23 cellular contexts compared by ENCODE assay signal in the genomic region with DNA sequence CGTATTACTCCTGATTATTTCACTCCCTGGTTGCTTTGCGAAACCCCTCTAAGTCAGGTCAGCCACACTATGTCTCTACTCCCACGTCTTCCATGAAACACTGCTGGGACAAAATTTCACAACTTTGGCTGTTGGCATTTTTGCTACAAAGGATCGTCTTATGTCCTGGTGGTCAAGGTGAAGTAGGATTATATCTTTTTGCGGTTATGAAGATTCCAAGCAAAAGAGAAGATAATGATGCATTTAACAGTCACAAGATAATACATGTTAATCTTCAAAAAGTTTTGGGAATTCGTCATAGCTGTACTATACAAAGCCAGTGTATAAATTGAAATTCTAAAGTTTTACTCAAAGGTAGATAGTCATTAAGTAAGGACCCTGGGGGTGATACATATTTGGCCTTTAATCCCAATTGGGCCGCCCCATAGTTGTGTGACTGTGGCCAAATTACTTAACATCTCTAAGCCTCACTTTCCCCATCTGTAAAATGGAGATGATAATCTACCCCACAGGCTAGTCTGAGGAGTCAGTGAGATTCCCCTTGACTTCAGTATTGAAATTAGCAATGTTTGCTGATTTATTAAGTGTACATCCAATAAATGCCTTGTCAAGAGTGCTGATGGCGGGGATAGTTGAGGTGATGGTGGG.
DNase-seq lines count a peak whose midpoint lies in the region; ATAC-seq and TF ChIP-seq lines count a peak whose summit lies in the region.
"Had no signal": no experiment of that assay in that cellular context is flagged by ENCODE, and none has a peak within 500 bp of the region (broad histone marks: within the 10 kb centered on the region; RNA-seq: fewer than 3 reads in every experiment).

No MANE protein-coding gene starts in this region.

- dilution Hi-C loops in mammary epithelial cell (cut with HindIII; ENCODE audit: low sequenced_read_pairs) = no loop called here

- no peak for TF ChIP-seq EP300 in transverse colon (IDR thresholded peaks at IDR 0.05; ENCODE audit: low read depth)

- no peaks in the 10 kb centered on the region for H3K27me3 ChIP-seq in mammary epithelial cell (ENCODE audit: insufficient read depth, low read length)
- H3K27me3 ChIP-seq in breast epithelium = no peaks in the 10 kb centered on the region
- H3K27me3 ChIP-seq in hepatocyte = no peaks in the 10 kb centered on the region
- H3K27me3 ChIP-seq in transverse colon = no peaks in the 10 kb centered on the region
- H3K27me3 ChIP-seq: SJCRH30 had no signal

- peak overlapping the region; percentile 57 for H3K4me3 Mint-ChIP-seq in activated B cell treated with CpG ODN at 0.5 μM for 24 hours
- peak overlapping the region in 3 of 10 donors; percentile 6 to 15 (median 14) for H3K4me3 Mint-ChIP-seq in naive thymus-derived CD8-positive, alpha-beta T cell
- H3K4me3 Mint-ChIP-seq: activated T-helper 17 cell treated with anti-CD3 and anti-CD28 coated beads, Interleukin-2, amount 50 U/mL, for 72 hours; natural killer cell treated with Interleukin-12 subunit alpha and Interleukin-12 subunit beta and Interleukin-15 and Interleukin-18, amount 100 ng/mL, for 72 hours had no signal

- H3K36me3 ChIP-seq in mammary epithelial cell (ENCODE audit: insufficient read depth, low read length) (no peaks in the 10 kb centered on the region), breast epithelium (no peaks in the 10 kb centered on the region), hepatocyte (replicated peaks; ENCODE audit: insufficient read depth, low read depth) (no peaks in the 10 kb centered on the region), transverse colon (no peaks in the 10 kb centered on the region)
- H3K36me3 ChIP-seq: left ventricle myocardium inferior, SJCRH30 had no signal

- H2AFZ ChIP-seq in mammary epithelial cell (ENCODE audit: low read depth, low read length) (peak overlapping the region; percentile 31), hepatocyte (no peak overlapping the region)

- intact Hi-C loops in mammary epithelial cell (cut with micrococcal nuclease) (no loop called here), breast epithelium (cut with DNase I; ENCODE audit: low total_unique reads) (no loop called here), activated B cell treated with CpG ODN at 0.5 μM for 24 hours (cut with micrococcal nuclease) (no loop called here), transverse colon (cut with DNase I; ENCODE audit: low total_unique reads) (no loop called here)

- BruUV-seq in mammary epithelial cell (replicated peaks; lab: Mats Ljungman, UMichigan) = no TSS peak

- H3K79me2 ChIP-seq in mammary epithelial cell (ENCODE audit: insufficient read depth, low read length) (peaks cover 86% of the 10 kb centered on the region), hepatocyte (peaks cover 99% of the 10 kb centered on the region)

- in situ Hi-C loops in mammary epithelial cell (cut with MboI; ENCODE audit: low sequenced_read_pairs in 2 of 2) = no loop called here
- in situ Hi-C loops in transverse colon (cut with MboI; ENCODE audit: low pct_ligation_motif_present in 1 of 4, low pct_unique_long_range_greater_than_20kb in 1 of 4, low sequenced_read_pairs in 3 of 4) = no loop called here

- H3K4me1 ChIP-seq in mammary epithelial cell (ENCODE audit: insufficient read depth, low read length) (peaks cover 26% of the 10 kb centered on the region), breast epithelium (no peaks in the 10 kb centered on the region), hepatocyte (ENCODE audit: insufficient read depth) (peaks cover 37% of the 10 kb centered on the region), transverse colon (peaks cover 22 to 72% (median 45%) of the 10 kb centered on the region in 4 donors)
- H3K4me1 ChIP-seq: SJCRH30 had no signal

- DNase-seq in mammary epithelial cell = peak; percentile 58
- DNase-seq in breast epithelium (ENCODE audit: low spot score in 2 of 2) = no peak
- DNase-seq in activated B cell treated with CpG ODN at 0.5 μM for 24 hours = no peak
- DNase-seq in hepatocyte (ENCODE audit: low spot score) = no peak
- DNase-seq in transverse colon = no peak
- no peak for DNase-seq in NCI-H2081 (lab: John Stamatoyannopoulos, UW)
- DNase-seq in naive thymus-derived CD8-positive, alpha-beta T cell = no peak
- DNase-seq: activated CD4-positive, alpha-beta T cell treated with anti-CD3 and anti-CD28 coated beads for 48 hours; anterior cingulate cortex; CD4-positive, alpha-beta memory T cell; DMS 273 treated with DMSO at 0.1 percent for 48 hours; effector CD8-positive, alpha-beta T cell; islet precursor cell; left ventricle myocardium inferior; NCI-H1105; SJCRH30; stimulated activated naive CD4-positive, alpha-beta T cell; T-helper 9 cell had no signal

- H3K4me1 Mint-ChIP-seq in activated B cell treated with CpG ODN at 0.5 μM for 24 hours = peaks cover 85% of the 10 kb centered on the region
- H3K4me1 Mint-ChIP-seq in naive thymus-derived CD8-positive, alpha-beta T cell = peaks cover 27 to 79% (median 61%) of the 10 kb centered on the region in 4 donors

- 20% methylated on average over 8 of the region's 8 CpGs for WGBS in mammary epithelial cell (ENCODE audit: low coverage, missing lambda C conversion rate)
- WGBS in hepatocyte (ENCODE audit: low lambda C conversion rate, missing lambda C conversion rate) = 81% methylated on average over 8 of the region's 8 CpGs
- WGBS in transverse colon (ENCODE audit: low coverage in 1 of 2), 2 donors = 80 to 81% methylated on average over 8 of the region's 8 CpGs

- H3K4me3 ChIP-seq in mammary epithelial cell (replicated peaks in 1 of 3; ENCODE audit: insufficient read depth in 1 of 3, low read depth in 2 of 3, low read length in 3 of 3) (no peak overlapping the region), breast epithelium (no peak overlapping the region), hepatocyte (no peak overlapping the region), transverse colon (no peak overlapping the region)
- H3K4me3 ChIP-seq: left ventricle myocardium inferior, SJCRH30 had no signal

- no peak for TF ChIP-seq POLR2A in breast epithelium (IDR thresholded peaks at IDR 0.05)
- no peak for TF ChIP-seq POLR2A in transverse colon (IDR thresholded peaks at IDR 0.05)

- H3K9me2 ChIP-seq in hepatocyte (replicated peaks; ENCODE audit: insufficient read depth) = no peaks in the 10 kb centered on the region

- H3K27ac ChIP-seq in mammary epithelial cell (ENCODE audit: insufficient read depth, low read depth, low read length) = peak overlapping the region; percentile 6
- H3K27ac ChIP-seq in breast epithelium = no peak overlapping the region
- H3K27ac ChIP-seq in hepatocyte = no peak overlapping the region
- peak overlapping the region in 3 of 4 donors; percentile 10 to 51 (median 11) for H3K27ac ChIP-seq in transverse colon
- H3K27ac ChIP-seq: left ventricle myocardium inferior, SJCRH30 had no signal

- H3K9me3 ChIP-seq in mammary epithelial cell (replicated peaks; ENCODE audit: insufficient read depth, low read length) = no peaks in the 10 kb centered on the region
- H3K9me3 ChIP-seq in breast epithelium = no peaks in the 10 kb centered on the region
- H3K9me3 ChIP-seq in hepatocyte (ENCODE audit: low read depth) = no peaks in the 10 kb centered on the region
- no peaks in the 10 kb centered on the region for H3K9me3 ChIP-seq in transverse colon
- H3K9me3 ChIP-seq: left ventricle myocardium inferior, SJCRH30 had no signal

- ATAC-seq in activated B cell treated with CpG ODN at 0.5 μM for 24 hours (ENCODE audit: low read depth) (no peak), HG03280 (IDR thresholded peaks at IDR 0.05; ENCODE audit: unreplicated experiment) (no peak)
- ATAC-seq in naive thymus-derived CD8-positive, alpha-beta T cell = no peak
- ATAC-seq: HCT116; natural killer cell treated with Interleukin-12 subunit alpha and Interleukin-12 subunit beta and Interleukin-15 and Interleukin-18, amount 100 ng/mL, for 72 hours had no signal

- no peaks in the 10 kb centered on the region for H4K20me1 ChIP-seq in mammary epithelial cell (ENCODE audit: insufficient read depth, low read length)
- H4K20me1 ChIP-seq in hepatocyte (ENCODE audit: insufficient read depth, poor library complexity, severe bottlenecking) = peaks cover 76% of the 10 kb centered on the region

- CTCF ChIA-PET in mammary epithelial cell (lab: Charles Lee; ENCODE audit: low non-redundant PET) = interaction anchor here (0.7 kb wide), 1 partner anchor 56 kb away, joined by 4 read pairs; no protein-coding TSS in a partner anchor
- CTCF ChIA-PET in activated B cell treated with CpG ODN at 0.5 μM for 24 hours (lab: Charles Lee) = no interaction called here

- H3K9me3 Mint-ChIP-seq in activated B cell treated with CpG ODN at 0.5 μM for 24 hours = no peaks in the 10 kb centered on the region
- H3K9me3 Mint-ChIP-seq in naive thymus-derived CD8-positive, alpha-beta T cell = no peaks in the 10 kb centered on the region
- H3K9me3 Mint-ChIP-seq: activated naive CD4-positive, alpha-beta T cell treated with anti-CD3 and anti-CD28 coated beads, Interleukin-2, amount 50 U/mL, for 72 hours; activated T-helper 17 cell treated with anti-CD3 and anti-CD28 coated beads, Interleukin-2, amount 50 U/mL, for 72 hours; CD4-positive, alpha-beta memory T cell; natural killer cell treated with Interleukin-12 subunit alpha and Interleukin-12 subunit beta and Interleukin-15 and Interleukin-18, amount 100 ng/mL, for 72 hours had no signal

- no peak overlapping the region for H3K9ac ChIP-seq in mammary epithelial cell (ENCODE audit: insufficient read depth, low read length)

- POLR2A ChIA-PET in activated B cell treated with CpG ODN at 0.5 μM for 24 hours (lab: Charles Lee) = interaction anchor here (1.0 to 1.7 kb wide), 4 partner anchors 10 to 181 kb away, joined by 3 to 7 read pairs (median 4); no protein-coding TSS in a partner anchor
- POLR2A ChIA-PET in naive thymus-derived CD8-positive, alpha-beta T cell (lab: Charles Lee) = interaction anchor here (1.0 to 1.5 kb wide), 2 partner anchors 32 to 211 kb away, joined by 3 to 4 read pairs; no protein-coding TSS in a partner anchor

- H3K27me3 Mint-ChIP-seq in activated B cell treated with CpG ODN at 0.5 μM for 24 hours = no peaks in the 10 kb centered on the region
- H3K27me3 Mint-ChIP-seq in naive thymus-derived CD8-positive, alpha-beta T cell = no peaks in the 10 kb centered on the region
- H3K27me3 Mint-ChIP-seq: activated T-helper 17 cell treated with anti-CD3 and anti-CD28 coated beads, Interleukin-2, amount 50 U/mL, for 72 hours; CD4-positive, alpha-beta memory T cell; natural killer cell treated with Interleukin-12 subunit alpha and Interleukin-12 subunit beta and Interleukin-15 and Interleukin-18, amount 100 ng/mL, for 72 hours had no signal

- peak overlapping the region; percentile 73 for H3K27ac Mint-ChIP-seq in activated B cell treated with CpG ODN at 0.5 μM for 24 hours
- peak overlapping the region in 4 of 10 donors; percentile 4 to 69 (median 35) for H3K27ac Mint-ChIP-seq in naive thymus-derived CD8-positive, alpha-beta T cell
- H3K27ac Mint-ChIP-seq: activated naive CD4-positive, alpha-beta T cell treated with anti-CD3 and anti-CD28 coated beads, Interleukin-2, amount 50 U/mL, for 72 hours; activated T-helper 17 cell treated with anti-CD3 and anti-CD28 coated beads, Interleukin-2, amount 50 U/mL, for 72 hours; natural killer cell treated with Interleukin-12 subunit alpha and Interleukin-12 subunit beta and Interleukin-15 and Interleukin-18, amount 100 ng/mL, for 72 hours had no signal

- TF ChIP-seq CTCF in mammary epithelial cell (conservative IDR thresholded peaks at IDR 0.05 in 1 of 2, IDR thresholded peaks at IDR 0.05 in 1 of 2; ENCODE audit: extremely low read depth in 1 of 2, insufficient read depth in 1 of 2, low read depth in 1 of 2, low read length in 2 of 2) (no peak), breast epithelium (IDR thresholded peaks at IDR 0.05) (no peak), activated B cell treated with CpG ODN at 0.5 μM for 24 hours (IDR thresholded peaks at IDR 0.05) (no peak), hepatocyte (IDR thresholded peaks at IDR 0.05; ENCODE audit: poor library complexity) (no peak), transverse colon (IDR thresholded peaks at IDR 0.05) (no peak)

- H3K36me3 Mint-ChIP-seq in activated B cell treated with CpG ODN at 0.5 μM for 24 hours (ENCODE audit: low read depth) = no peaks in the 10 kb centered on the region
- H3K36me3 Mint-ChIP-seq in naive thymus-derived CD8-positive, alpha-beta T cell = peaks cover 0 to 3% (median 0%) of the 10 kb centered on the region in 3 donors
- H3K36me3 Mint-ChIP-seq: activated naive CD4-positive, alpha-beta T cell treated with anti-CD3 and anti-CD28 coated beads, Interleukin-2, amount 50 U/mL, for 72 hours; natural killer cell treated with Interleukin-12 subunit alpha and Interleukin-12 subunit beta and Interleukin-15 and Interleukin-18, amount 100 ng/mL, for 72 hours had no signal

- H3K4me2 ChIP-seq in mammary epithelial cell (ENCODE audit: insufficient read depth, low read depth, low read length) = peak overlapping the region; percentile 21
- peak overlapping the region; percentile 51 for H3K4me2 ChIP-seq in hepatocyte

Comparison
In these comparisons a context has a peak if more than half of its experiments do, and no peak if none do; other contexts are left out.
1. H3K27ac ChIP-seq: peak in mammary epithelial cell (single experiment) and transverse colon (3 of 4); none in breast epithelium (0 of 2) and hepatocyte (single experiment).